In genomic region chr17:76265624-76266243, GRCh38 we compare ENCODE assay signal across 8 cellular contexts.
DNase-seq lines count a peak whose midpoint lies in the region; ATAC-seq and TF ChIP-seq lines count a peak whose summit lies in the region.

No MANE protein-coding gene starts in this region.

- peak overlapping the region; percentile 82 for H3K27ac ChIP-seq in C4-2B
- peak overlapping the region; percentile 74 for H3K27ac ChIP-seq in layer of hippocampus (ENCODE audit: low read depth, low read length)

- H3K4me1 Mint-ChIP-seq in stimulated activated effector memory CD8-positive, alpha-beta T cell treated with anti-CD3 and anti-CD28 coated beads, Interleukin-12 subunit alpha, Interleukin-12 subunit beta, amount 100 ng/mL, for 72 hours, result peaks cover 57% of the 10 kb centered on the region

- H3K4me3 Mint-ChIP-seq in stimulated activated effector memory CD8-positive, alpha-beta T cell treated with anti-CD3 and anti-CD28 coated beads, Interleukin-12 subunit alpha, Interleukin-12 subunit beta, amount 100 ng/mL, for 72 hours, result peak overlapping the region; percentile 88

- H3K27ac Mint-ChIP-seq in stimulated activated effector memory CD8-positive, alpha-beta T cell treated with anti-CD3 and anti-CD28 coated beads, Interleukin-12 subunit alpha, Interleukin-12 subunit beta, amount 100 ng/mL, for 72 hours, result peak overlapping the region; percentile 96

- H3K27me3 ChIP-seq in layer of hippocampus (ENCODE audit: control insufficient read depth, insufficient read depth, low read length), result no peaks in the 10 kb centered on the region

- H3K36me3 Mint-ChIP-seq in stimulated activated effector memory CD8-positive, alpha-beta T cell treated with anti-CD3 and anti-CD28 coated beads, Interleukin-12 subunit alpha, Interleukin-12 subunit beta, amount 100 ng/mL, for 72 hours, result peaks cover 69% of the 10 kb centered on the region

- DNase-seq in T-helper 22 cell (ENCODE audit: low read depth), result peak; percentile 34
- DNase-seq in central memory CD4-positive, alpha-beta T cell, result peak; percentile 69
- DNase-seq in stimulated activated effector memory CD8-positive, alpha-beta T cell treated with anti-CD3 and anti-CD28 coated beads, Interleukin-12 subunit alpha, Interleukin-12 subunit beta, amount 100 ng/mL, for 72 hours (ENCODE audit: low spot score in 2 of 2), result peak in 1 of 2 donors; percentile 80

- H3K9me3 Mint-ChIP-seq in stimulated activated effector memory CD8-positive, alpha-beta T cell treated with anti-CD3 and anti-CD28 coated beads, Interleukin-12 subunit alpha, Interleukin-12 subunit beta, amount 100 ng/mL, for 72 hours, result no peaks in the 10 kb centered on the region

- ATAC-seq in HG02759 (IDR thresholded peaks at IDR 0.05; ENCODE audit: unreplicated experiment) (peak; percentile 0), GM19467 (IDR thresholded peaks at IDR 0.05; ENCODE audit: unreplicated experiment) (no peak), HG02870 (IDR thresholded peaks at IDR 0.05; ENCODE audit: unreplicated experiment) (no peak)
- no peak for ATAC-seq in stimulated activated effector memory CD8-positive, alpha-beta T cell treated with anti-CD3 and anti-CD28 coated beads, Interleukin-12 subunit alpha, Interleukin-12 subunit beta, amount 100 ng/mL, for 72 hours

- no peak for TF ChIP-seq CTCF in C4-2B (conservative IDR thresholded peaks at IDR 0.05)
